14 cellular contexts compared by ENCODE assay signal in genomic region chr7:96949766-96950165, GRCh38. TPM values are rescaled to one million over a fixed set of nuclear protein-coding genes. Genes with fewer than 3 reads are reported as not detected.
A peak's percentile ranks its signal among the peaks of the same experiment; 100 is the strongest.
DNase-seq lines count a peak whose midpoint lies in the region; ATAC-seq lines count a peak whose summit lies in the region.
"Had no signal": no experiment of that assay in that cellular context is flagged by ENCODE, and none has a peak within 500 bp of the region (broad histone marks: within the 10 kb centered on the region; RNA-seq: fewer than 3 reads in every experiment).

No MANE protein-coding gene starts in this region.

- no peak overlapping the region for H3K27ac ChIP-seq in right cardiac atrium (ENCODE audit: low read length)
- H3K27ac ChIP-seq: foreskin keratinocyte, left ventricle myocardium inferior, RWPE1 had no signal

- no peaks in the 10 kb centered on the region for H3K9me3 ChIP-seq in right cardiac atrium (ENCODE audit: control insufficient read depth, low read length)
- no peaks in the 10 kb centered on the region for H3K9me3 ChIP-seq in adipocyte (ENCODE audit: control insufficient read depth, low read length)
- H3K9me3 ChIP-seq: left ventricle myocardium inferior had no signal

- intact Hi-C loops in right cardiac atrium (cut with DNase I) (no loop called here), left ventricle myocardium superior (cut with micrococcal nuclease) (no loop called here), left colon (cut with DNase I, micrococcal nuclease) (no loop called here)

- H3K9ac ChIP-seq in adipocyte (ENCODE audit: low read length): no peak overlapping the region

- no peak for DNase-seq in right cardiac atrium
- DNase-seq in left ventricle myocardium superior: no peak
- peak; percentile 94 for DNase-seq in adipocyte (ENCODE audit: low read depth)
- peak; percentile 6 for DNase-seq in iris pigment epithelial cell (ENCODE audit: low read depth)
- no peak for DNase-seq in SKM-1 (lab: John Stamatoyannopoulos, UW; ENCODE audit: unreplicated experiment)
- no peak for DNase-seq in hepatic stellate cell (ENCODE audit: low spot score)
- DNase-seq in left colon: no peak
- DNase-seq: caudate nucleus, foreskin keratinocyte, IMR-90, left ventricle myocardium inferior had no signal

- H3K4me1 ChIP-seq in right cardiac atrium (ENCODE audit: control insufficient read depth, insufficient read depth, low read length): no peaks in the 10 kb centered on the region
- H3K4me1 ChIP-seq in adipocyte (ENCODE audit: control insufficient read depth, insufficient read depth, low read length): peaks cover 13% of the 10 kb centered on the region
- H3K4me1 ChIP-seq: foreskin keratinocyte, left ventricle myocardium inferior had no signal

- no peaks in the 10 kb centered on the region for H3K27me3 ChIP-seq in right cardiac atrium (ENCODE audit: control insufficient read depth, insufficient read depth)
- no peaks in the 10 kb centered on the region for H3K27me3 ChIP-seq in adipocyte (replicated peaks; ENCODE audit: control insufficient read depth, insufficient read depth, low read length)
- H3K27me3 ChIP-seq: foreskin keratinocyte had no signal

- ATAC-seq in right cardiac atrium: peak; percentile 21 to 50
- ATAC-seq in left ventricle myocardium superior: no peak
- ATAC-seq in GM19467 (IDR thresholded peaks at IDR 0.05; ENCODE audit: unreplicated experiment): no peak
- no peak for ATAC-seq in left colon
- ATAC-seq: foreskin keratinocyte had no signal

- H3K4me3 ChIP-seq in right cardiac atrium (ENCODE audit: low read length) (no peak overlapping the region), adipocyte (ENCODE audit: low read length) (no peak overlapping the region)
- H3K4me3 ChIP-seq: left ventricle myocardium inferior had no signal

- H3K36me3 ChIP-seq in adipocyte (ENCODE audit: control insufficient read depth, insufficient read depth, low read length, severe bottlenecking): no peaks in the 10 kb centered on the region
- H3K36me3 ChIP-seq: left ventricle myocardium inferior had no signal

- 60% methylated on average over 5 of the region's 5 CpGs for WGBS in right cardiac atrium

RNA-seq across cellular contexts. Expression of gene DLX6, which starts 55.6 kb away (rescaled TPM):
- total RNA-seq in right cardiac atrium (not detected), left ventricle myocardium superior (not detected), left colon (not detected)
- not detected for polyA plus RNA-seq in right cardiac atrium
- total RNA-seq: foreskin keratinocyte, IMR-90, left ventricle myocardium inferior, omental fat pad had no signal
- polyA plus RNA-seq: IMR-90 had no signal

Comparison
In these comparisons a context has a peak if more than half of its experiments do, and no peak if none do; other contexts are left out.
1. ATAC-seq: peak in right cardiac atrium (2 of 2); none in left ventricle myocardium superior (single experiment), GM19467 (single experiment) and left colon (single experiment).
2. DNase-seq: peak in adipocyte (single experiment) and iris pigment epithelial cell (single experiment); none in right cardiac atrium (0 of 3), left ventricle myocardium superior (single experiment), SKM-1 (single experiment), hepatic stellate cell (single experiment) and left colon (0 of 2).